In the genomic region with DNA sequence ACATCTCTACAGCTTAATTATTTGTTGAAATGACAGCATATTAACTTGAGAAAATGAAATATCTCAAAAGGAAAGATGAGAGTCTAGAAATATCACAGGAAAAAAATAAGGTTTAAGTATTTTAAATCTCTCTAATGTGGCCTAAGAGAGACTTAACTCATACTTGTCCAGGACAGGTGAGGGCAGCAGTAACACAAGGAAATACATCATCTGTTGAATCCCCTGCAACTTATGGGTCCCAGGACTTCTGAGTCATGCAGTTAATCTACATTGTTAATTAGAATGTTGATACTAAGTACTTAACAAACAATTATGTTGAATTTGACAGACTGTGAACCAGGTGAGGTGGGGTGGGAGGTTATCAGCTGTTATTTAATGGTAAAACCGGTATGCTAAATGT, we compare ENCODE assay signal across 2 cellular contexts.
TF ChIP-seq lines count a peak whose summit lies in the region.

No MANE protein-coding gene starts in this region.

TF ChIP-seq in A549, 52 proteins besides CTCF, POLR2A, EP300 and RAD21:
- TF ChIP-seq RCOR1 (IDR thresholded peaks at IDR 0.05; ENCODE audit: low read depth, low read length), result no peak
- no peak for TF ChIP-seq FOSL2 (IDR thresholded peaks at IDR 0.05)
- TF ChIP-seq FOSL2 (CRISPR knock-in tag; IDR thresholded peaks at IDR 0.05), result no peak
- TF ChIP-seq CHD2 (IDR thresholded peaks at IDR 0.05; ENCODE audit: low read length, partially characterized antibody), result no peak
- TF ChIP-seq HDAC2 (IDR thresholded peaks at IDR 0.05), result no peak
- TF ChIP-seq CEBPB (IDR thresholded peaks at IDR 0.05), result no peak
- TF ChIP-seq, protein P1, sequence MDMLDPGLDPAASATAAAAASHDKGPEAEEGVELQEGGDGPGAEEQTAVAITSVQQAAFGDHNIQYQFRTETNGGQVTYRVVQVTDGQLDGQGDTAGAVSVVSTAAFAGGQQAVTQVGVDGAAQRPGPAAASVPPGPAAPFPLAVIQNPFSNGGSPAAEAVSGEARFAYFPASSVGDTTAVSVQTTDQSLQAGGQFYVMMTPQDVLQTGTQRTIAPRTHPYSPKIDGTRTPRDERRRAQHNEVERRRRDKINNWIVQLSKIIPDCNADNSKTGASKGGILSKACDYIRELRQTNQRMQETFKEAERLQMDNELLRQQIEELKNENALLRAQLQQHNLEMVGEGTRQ (IDR thresholded peaks at IDR 0.05), result no peak
- TF ChIP-seq ESRRA (IDR thresholded peaks at IDR 0.05; ENCODE audit: borderline replicate concordance, low read length), result no peak
- no peak for TF ChIP-seq JUN (IDR thresholded peaks at IDR 0.05)
- no peak for TF ChIP-seq CBX8 (IDR thresholded peaks at IDR 0.05)
- TF ChIP-seq BHLHE40 (IDR thresholded peaks at IDR 0.05; ENCODE audit: low read depth, low read length), result no peak
- no peak for TF ChIP-seq NPAS2 (CRISPR knock-in tag; IDR thresholded peaks at IDR 0.05; ENCODE audit: borderline replicate concordance)
- TF ChIP-seq, protein P2, sequence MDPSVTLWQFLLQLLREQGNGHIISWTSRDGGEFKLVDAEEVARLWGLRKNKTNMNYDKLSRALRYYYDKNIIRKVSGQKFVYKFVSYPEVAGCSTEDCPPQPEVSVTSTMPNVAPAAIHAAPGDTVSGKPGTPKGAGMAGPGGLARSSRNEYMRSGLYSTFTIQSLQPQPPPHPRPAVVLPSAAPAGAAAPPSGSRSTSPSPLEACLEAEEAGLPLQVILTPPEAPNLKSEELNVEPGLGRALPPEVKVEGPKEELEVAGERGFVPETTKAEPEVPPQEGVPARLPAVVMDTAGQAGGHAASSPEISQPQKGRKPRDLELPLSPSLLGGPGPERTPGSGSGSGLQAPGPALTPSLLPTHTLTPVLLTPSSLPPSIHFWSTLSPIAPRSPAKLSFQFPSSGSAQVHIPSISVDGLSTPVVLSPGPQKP (IDR thresholded peaks at IDR 0.05; ENCODE audit: low read depth, low read length), result no peak
- TF ChIP-seq MYC (IDR thresholded peaks at IDR 0.05; ENCODE audit: borderline replicate concordance, low read length), result no peak
- no peak for TF ChIP-seq ZNF302 (CRISPR knock-in tag; IDR thresholded peaks at IDR 0.05)
- no peak for TF ChIP-seq JUNB (IDR thresholded peaks at IDR 0.05)
- TF ChIP-seq NFE2L2 (conservative IDR thresholded peaks at IDR 0.05; ENCODE audit: low read length), result no peak
- no peak for TF ChIP-seq ZFP36 (IDR thresholded peaks at IDR 0.05; ENCODE audit: borderline replicate concordance, partially characterized antibody)
- TF ChIP-seq, protein P3, sequence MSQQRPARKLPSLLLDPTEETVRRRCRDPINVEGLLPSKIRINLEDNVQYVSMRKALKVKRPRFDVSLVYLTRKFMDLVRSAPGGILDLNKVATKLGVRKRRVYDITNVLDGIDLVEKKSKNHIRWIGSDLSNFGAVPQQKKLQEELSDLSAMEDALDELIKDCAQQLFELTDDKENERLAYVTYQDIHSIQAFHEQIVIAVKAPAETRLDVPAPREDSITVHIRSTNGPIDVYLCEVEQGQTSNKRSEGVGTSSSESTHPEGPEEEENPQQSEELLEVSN (IDR thresholded peaks at IDR 0.05; ENCODE audit: borderline replicate concordance, low read depth), result no peak

TF ChIP-seq in H1, 55 proteins besides CTCF, POLR2A, EP300 and RAD21:
- TF ChIP-seq JUN (IDR thresholded peaks at IDR 0.05; ENCODE audit: low read depth, low read length), result no peak
- no peak for TF ChIP-seq KDM5A (IDR thresholded peaks at IDR 0.05; ENCODE audit: low read length)
- TF ChIP-seq NRF1 (IDR thresholded peaks at IDR 0.05; ENCODE audit: low read depth, low read length), result no peak
- TF ChIP-seq TAF7 (optimal IDR thresholded peaks at IDR 0.05; ENCODE audit: borderline replicate concordance, low read depth, low read length), result no peak
- TF ChIP-seq, protein P4, sequence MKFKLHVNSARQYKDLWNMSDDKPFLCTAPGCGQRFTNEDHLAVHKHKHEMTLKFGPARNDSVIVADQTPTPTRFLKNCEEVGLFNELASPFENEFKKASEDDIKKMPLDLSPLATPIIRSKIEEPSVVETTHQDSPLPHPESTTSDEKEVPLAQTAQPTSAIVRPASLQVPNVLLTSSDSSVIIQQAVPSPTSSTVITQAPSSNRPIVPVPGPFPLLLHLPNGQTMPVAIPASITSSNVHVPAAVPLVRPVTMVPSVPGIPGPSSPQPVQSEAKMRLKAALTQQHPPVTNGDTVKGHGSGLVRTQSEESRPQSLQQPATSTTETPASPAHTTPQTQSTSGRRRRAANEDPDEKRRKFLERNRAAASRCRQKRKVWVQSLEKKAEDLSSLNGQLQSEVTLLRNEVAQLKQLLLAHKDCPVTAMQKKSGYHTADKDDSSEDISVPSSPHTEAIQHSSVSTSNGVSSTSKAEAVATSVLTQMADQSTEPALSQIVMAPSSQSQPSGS (IDR thresholded peaks at IDR 0.05; ENCODE audit: low read length), result no peak
- TF ChIP-seq SP4 (IDR thresholded peaks at IDR 0.05; ENCODE audit: low read length), result no peak
- TF ChIP-seq SIN3A (conservative IDR thresholded peaks at IDR 0.05 in 1 of 2, IDR thresholded peaks at IDR 0.05 in 1 of 2; ENCODE audit: low read depth in 1 of 2, low read length in 2 of 2), result no peak
- TF ChIP-seq PHF8 (conservative IDR thresholded peaks at IDR 0.05; ENCODE audit: low read depth, low read length), result no peak
- no peak for TF ChIP-seq CEBPB (IDR thresholded peaks at IDR 0.05; ENCODE audit: low read depth, low read length)
- no peak for TF ChIP-seq BACH1 (IDR thresholded peaks at IDR 0.05; ENCODE audit: low read length)
- TF ChIP-seq, protein P5, sequence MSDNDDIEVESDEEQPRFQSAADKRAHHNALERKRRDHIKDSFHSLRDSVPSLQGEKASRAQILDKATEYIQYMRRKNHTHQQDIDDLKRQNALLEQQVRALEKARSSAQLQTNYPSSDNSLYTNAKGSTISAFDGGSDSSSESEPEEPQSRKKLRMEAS (IDR thresholded peaks at IDR 0.05), result no peak
- TF ChIP-seq SAP30 (IDR thresholded peaks at IDR 0.05; ENCODE audit: insufficient read depth, insufficient replicate concordance, low read length), result no peak
- no peak for TF ChIP-seq GTF2F1 (IDR thresholded peaks at IDR 0.05; ENCODE audit: borderline replicate concordance, low read depth, low read length)
- no peak for TF ChIP-seq SIRT6 (IDR thresholded peaks at IDR 0.05; ENCODE audit: low read length)
